ENCODE assay signal across 29 cellular contexts in the genomic region with DNA sequence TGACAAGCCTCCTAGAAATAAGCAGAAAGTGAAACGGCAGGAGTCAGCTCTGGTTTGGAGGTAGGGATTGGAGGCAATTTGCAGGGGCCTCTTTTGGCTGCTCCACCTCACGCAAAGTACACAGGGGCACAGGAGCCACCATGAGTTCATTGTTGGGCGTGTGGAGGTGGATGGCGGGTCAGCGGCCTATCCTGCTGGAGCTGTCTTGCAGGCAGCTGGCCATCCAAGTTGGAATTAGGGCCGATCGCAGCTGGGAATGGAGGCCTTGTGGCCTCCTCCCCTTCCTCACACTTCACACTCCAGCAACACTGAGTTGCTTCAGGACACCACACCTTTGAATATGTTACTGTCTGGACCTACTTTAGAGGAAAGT.
"Had no signal": no experiment of that assay in that cellular context is flagged by ENCODE, and none has a peak within 500 bp of the region (broad histone marks: within the 10 kb centered on the region; RNA-seq: fewer than 3 reads in every experiment).

No MANE protein-coding gene starts in this region.

- H3K4me1 ChIP-seq: parathyroid adenoma, psoas muscle, spleen, suprapubic skin, testis, tibial artery, upper lobe of left lung, vagina had no signal

- DNase-seq: naive thymus-derived CD8-positive, alpha-beta T cell; nephron progenitor cell; occipital lobe; ovary; posterior cingulate gyrus; psoas muscle; right cardiac atrium; spleen; stimulated activated CD4-positive, alpha-beta T cell treated with anti-CD3 and anti-CD28 coated beads, Interleukin-12 subunit alpha, Interleukin-12 subunit beta, amount 100 ng/mL, for 4 hours; stimulated activated CD4-positive, alpha-beta T cell treated with anti-CD3 and anti-CD28 coated beads, Interleukin-1b, Interleukin-23, amount 100 ng/mL, for 48 hours; stimulated activated CD4-positive, alpha-beta T cell treated with anti-CD3 and anti-CD28 coated beads, Interleukin-4, amount 100 ng/mL, for 1 hour; stimulated activated CD4-positive, alpha-beta T cell treated with anti-CD3 and anti-CD28 coated beads, Interleukin-4, amount 100 ng/mL, for 4 hours; stimulated activated CD8-positive, alpha-beta memory T cell treated with anti-CD3 and anti-CD28 coated beads, Interleukin-4, amount 100 ng/mL, for 48 hours; stimulated activated naive CD4-positive, alpha-beta T cell; stimulated activated naive CD8-positive, alpha-beta T cell treated with anti-CD3 and anti-CD28 coated beads, Interleukin-15, amount 100 ng/mL, for 72 hours; stimulated activated naive CD8-positive, alpha-beta T cell treated with anti-CD3 and anti-CD28 coated beads, Interleukin-15, Interleukin-2, amounts not matched to agents 100 U/mL and 50 U/mL, for 24 hours; substantia nigra; testis; tibial artery; transverse colon; upper lobe of left lung had no signal

- H3K27me3 ChIP-seq: ovary, spleen, suprapubic skin, testis, transverse colon, upper lobe of left lung, vagina had no signal

- ATAC-seq: naive thymus-derived CD8-positive, alpha-beta T cell; natural killer cell treated with Interleukin-12 subunit alpha and Interleukin-12 subunit beta and Interleukin-15 and Interleukin-18, amount 100 ng/mL, for 72 hours; psoas muscle; right cardiac atrium; sciatic nerve; stimulated activated memory B cell treated with anti-CD40 and anti-IgM and Interleukin-4, amounts not matched to agents 10 μg/mL and 1 μg/mL and 100 μg/mL, for 72 hours; stimulated activated naive CD8-positive, alpha-beta T cell treated with anti-CD3 and anti-CD28 coated beads, Interleukin-15, amount 100 ng/mL, for 72 hours; stimulated activated naive CD8-positive, alpha-beta T cell treated with anti-CD3 and anti-CD28 coated beads, Interleukin-15, Interleukin-2, amounts not matched to agents 100 U/mL and 50 U/mL, for 24 hours had no signal

- H3K4me2 ChIP-seq: smooth muscle cell had no signal

- H2AFZ ChIP-seq: parathyroid adenoma had no signal

- H3K4me3 ChIP-seq: ovary, psoas muscle, skin epidermis, smooth muscle cell, spleen, suprapubic skin, testis, tibial artery, transverse colon, upper lobe of left lung, vagina had no signal

- H3K9me3 ChIP-seq: ovary, psoas muscle, spleen, suprapubic skin, testis, tibial artery, transverse colon, upper lobe of left lung, vagina had no signal

- H3K36me3 ChIP-seq: ovary, spleen, suprapubic skin, tibial artery, transverse colon, upper lobe of left lung, vagina had no signal

- H3K9ac ChIP-seq: parathyroid adenoma had no signal

- H3K27ac ChIP-seq: ovary, parathyroid adenoma, psoas muscle, skin epidermis, spleen, suprapubic skin, testis, tibial artery, transverse colon, upper lobe of left lung, vagina had no signal
